27 cellular contexts compared by ENCODE assay signal in the genomic region with DNA sequence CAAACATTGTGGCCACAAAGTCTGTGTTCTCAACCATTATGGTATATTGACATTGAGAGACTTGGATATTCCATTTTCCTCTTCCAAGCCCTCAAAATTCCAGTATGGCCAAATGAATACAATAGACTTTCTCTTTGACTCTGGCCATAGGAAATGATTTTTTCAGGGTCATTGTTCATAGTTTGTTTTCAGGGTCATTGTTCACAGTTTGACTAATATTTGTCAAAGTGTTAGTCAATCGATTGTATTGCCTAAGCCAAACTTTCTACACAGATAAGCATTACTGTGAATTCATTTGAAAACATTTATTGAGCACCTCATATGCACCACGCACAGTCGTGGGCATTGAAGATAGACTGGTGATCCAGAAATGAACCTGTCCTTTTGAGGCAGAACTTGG. TPM values are rescaled to one million over a fixed set of nuclear protein-coding genes. Genes with fewer than 3 reads are reported as not detected.
DNase-seq lines count a peak whose midpoint lies in the region; ATAC-seq, FAIRE-seq and TF ChIP-seq lines count a peak whose summit lies in the region.
"Had no signal": no experiment of that assay in that cellular context is flagged by ENCODE, and none has a peak within 500 bp of the region (broad histone marks: within the 10 kb centered on the region; RNA-seq: fewer than 3 reads in every experiment).

No MANE protein-coding gene starts in this region.

- H3K4me3 ChIP-seq in PC-3 (ENCODE audit: low read length) (no peak overlapping the region), bronchial epithelial cell (ENCODE audit: low read depth, low read length) (no peak overlapping the region), HepG2 (replicated peaks in 1 of 3; ENCODE audit: insufficient read depth in 1 of 3, low read depth in 2 of 3, low read length in 3 of 3) (no peak overlapping the region), right lobe of liver (no peak overlapping the region)
- H3K4me3 ChIP-seq: BLaER1, GM12878 had no signal

- H3F3A ChIP-seq in PC-3 (ENCODE audit: low read length, unreplicated experiment) = no peaks in the 10 kb centered on the region

- CTCF ChIA-PET in PC-3 (lab: Charles Lee) (no interaction called here), HepG2 (lab: Yijun Ruan, JAX; ENCODE audit: low intra/inter-chr PET ratio, low total read pairs) (no interaction called here)

- H3K27ac ChIP-seq in PC-3 (ENCODE audit: low read length) (no peak overlapping the region), HepG2 (ENCODE audit: extremely low read length, insufficient read depth, low read length) (no peak overlapping the region), right lobe of liver (no peak overlapping the region)
- H3K27ac ChIP-seq: BLaER1 had no signal

- H3K9me2 ChIP-seq in PC-3 (replicated peaks; ENCODE audit: low read length) = no peaks in the 10 kb centered on the region

- POLR2A ChIA-PET in PC-3 (lab: Charles Lee; ENCODE audit: unreplicated experiment) (no interaction called here), HepG2 (lab: Yijun Ruan, JAX) (no interaction called here)

- H3K9me3 ChIP-seq in PC-3 (ENCODE audit: low read length) = no peaks in the 10 kb centered on the region
- no peaks in the 10 kb centered on the region; the same call in 1 of the 2 replicates for H3K9me3 ChIP-seq in HepG2 (ENCODE audit: low read length)
- no peaks in the 10 kb centered on the region for H3K9me3 ChIP-seq in right lobe of liver
- H3K9me3 ChIP-seq: BE2C, BLaER1, Caco-2 had no signal

- no peaks in the 10 kb centered on the region for H4K20me1 ChIP-seq in PC-3 (ENCODE audit: low read length)
- H4K20me1 ChIP-seq in HepG2 (ENCODE audit: insufficient read depth, low read length) = no peaks in the 10 kb centered on the region
- H4K20me1 ChIP-seq: BLaER1 had no signal

- no peak overlapping the region for H3K4me2 ChIP-seq in PC-3 (ENCODE audit: low read length)
- H3K4me2 ChIP-seq in HepG2 (ENCODE audit: low read depth, low read length) = no peak overlapping the region
- H3K4me2 ChIP-seq: BLaER1 had no signal

- H3K4me1 ChIP-seq in PC-3 (ENCODE audit: insufficient read depth, low read length) (peaks cover 7% of the 10 kb centered on the region; the same call in 1 of the 2 replicates), HepG2 (ENCODE audit: insufficient read depth, low read length) (no peaks in the 10 kb centered on the region), right lobe of liver (peaks cover 0 to 12% (median 0%) of the 10 kb centered on the region in 4 donors)
- H3K4me1 ChIP-seq: BLaER1, Caco-2 had no signal

- H3K36me3 ChIP-seq in PC-3 (ENCODE audit: low read depth, low read length) = no peaks in the 10 kb centered on the region
- H3K36me3 ChIP-seq in bronchial epithelial cell (ENCODE audit: control insufficient read depth, insufficient read depth, low read length) = no peaks in the 10 kb centered on the region
- H3K36me3 ChIP-seq in HepG2 (replicated peaks in 1 of 2; ENCODE audit: control insufficient read depth in 1 of 2, insufficient read depth in 2 of 2, low read length in 2 of 2) = no peaks in the 10 kb centered on the region
- H3K36me3 ChIP-seq in right lobe of liver = no peaks in the 10 kb centered on the region
- H3K36me3 ChIP-seq: BE2C, BLaER1 had no signal

- TF ChIP-seq RAD21 in HepG2 (CRISPR knock-in tag; IDR thresholded peaks at IDR 0.05) = no peak

- ATAC-seq in PC-3 (no peak), HepG2 (peak; percentile 68), right lobe of liver (peak in 3 of 4 donors; percentile 62 to 78 (median 63)), left colon (no peak)
- ATAC-seq: GM12878 had no signal

- 2% methylated on average over 3 of the region's 3 CpGs for WGBS in HepG2 (ENCODE audit: low lambda C conversion rate)
- WGBS in right lobe of liver (ENCODE audit: insufficient coverage, low coverage, low lambda C conversion rate, missing lambda C conversion rate) = 21% methylated on average over 3 of the region's 3 CpGs

- TF ChIP-seq POLR2A in HepG2 (IDR thresholded peaks at IDR 0.05; ENCODE audit: insufficient read depth in 1 of 2, low read depth in 2 of 2, low read length in 2 of 2) (no peak), right lobe of liver (IDR thresholded peaks at IDR 0.05) (no peak)

- intact Hi-C loops in PC-3 (cut with micrococcal nuclease) = no loop called here
- intact Hi-C loops in HepG2 (cut with micrococcal nuclease; ENCODE audit: unreplicated experiment) = no loop called here
- intact Hi-C loops in right lobe of liver (cut with DNase I) = no loop called here
- intact Hi-C loops in left colon (cut with DNase I, micrococcal nuclease) = no loop called here

- DNase-seq in PC-3 = peak; percentile 13
- peak; percentile 44 for DNase-seq in bronchial epithelial cell (ENCODE audit: low read depth)
- DNase-seq in HepG2 (ENCODE audit: low spot score) = peak; percentile 39
- DNase-seq in right lobe of liver = no peak
- DNase-seq in left colon = no peak
- DNase-seq in globus pallidus (ENCODE audit: low spot score) = no peak
- no peak for DNase-seq in GDM1 (lab: John Stamatoyannopoulos, UW)
- no peak for DNase-seq in NCI-H2171 treated with DMSO at 0.1 percent for 48 hours (lab: John Stamatoyannopoulos, UW)
- DNase-seq: 8988T; ACHN; BE2C; C1 segment of cervical spinal cord; Caco-2; Calu3; CD4-positive, alpha-beta memory T cell; CD4-positive, CD25-positive, alpha-beta regulatory T cell; CD8-positive, alpha-beta memory T cell; DMS79 treated with DMSO at 0.1 percent for 48 hours had no signal

- no peak for TF ChIP-seq EP300 in HepG2 (IDR thresholded peaks at IDR 0.05; ENCODE audit: low read depth in 2 of 2, low read length in 2 of 2)
- TF ChIP-seq EP300 in HepG2 (CRISPR knock-in tag; IDR thresholded peaks at IDR 0.05; ENCODE audit: borderline replicate concordance) = no peak

- H3K27me3 ChIP-seq in PC-3 (ENCODE audit: low read length) (no peaks in the 10 kb centered on the region), bronchial epithelial cell (ENCODE audit: control insufficient read depth, insufficient read depth, low read length) (no peaks in the 10 kb centered on the region), HepG2 (ENCODE audit: control insufficient read depth in 1 of 2, insufficient read depth in 2 of 2, low read length in 2 of 2) (no peaks in the 10 kb centered on the region), right lobe of liver (no peaks in the 10 kb centered on the region)
- H3K27me3 ChIP-seq: BE2C, BLaER1 had no signal

- H3K9ac ChIP-seq in PC-3 (ENCODE audit: low read length) = no peak overlapping the region
- H3K9ac ChIP-seq in HepG2 (ENCODE audit: insufficient read depth, low read depth, low read length) = no peak overlapping the region
- H3K9ac ChIP-seq: BLaER1 had no signal

- FAIRE-seq in bronchial epithelial cell (lab: Jason Lieb, UNC) (no peak), HepG2 (lab: Jason Lieb, UNC) (no peak)
- FAIRE-seq: A204.1, D721Med, G401.6, GM12878, GM12892, GM18507 had no signal

- in situ Hi-C loops in HepG2 (cut with HindIII; ENCODE audit: extremely low pct_ligation_motif_present, low pct_unique_long_range_greater_than_20kb) = no loop called here

- BruUV-seq in PC-3 (replicated peaks; lab: Mats Ljungman, UMichigan) (no TSS peak), HepG2 (replicated peaks; lab: Mats Ljungman, UMichigan) (no TSS peak)

- H2AFZ ChIP-seq in PC-3 (ENCODE audit: low read length) (no peak overlapping the region), HepG2 (ENCODE audit: low read length) (no peak overlapping the region)

- TF ChIP-seq CTCF in PC-3 (conservative IDR thresholded peaks at IDR 0.05; ENCODE audit: low read depth, low read length) (no peak), bronchial epithelial cell (IDR thresholded peaks at IDR 0.05; ENCODE audit: insufficient read depth, low read length, severe bottlenecking) (no peak), HepG2 (CRISPR knock-in tag; IDR thresholded peaks at IDR 0.05) (no peak), right lobe of liver (IDR thresholded peaks at IDR 0.05) (no peak)

- no peaks in the 10 kb centered on the region for H3K79me2 ChIP-seq in PC-3 (ENCODE audit: low read length)
- H3K79me2 ChIP-seq in HepG2 (ENCODE audit: insufficient read depth, low read length) = no peaks in the 10 kb centered on the region

TF ChIP-seq in HepG2, 621 proteins besides CTCF, POLR2A, EP300 and RAD21 (continues in another document):
- TF ChIP-seq TBX2 (CRISPR knock-in tag; IDR thresholded peaks at IDR 0.05; ENCODE audit: borderline replicate concordance) = no peak

RNA-seq across cellular contexts. Expression of a gene that starts 22.9 kb away (rescaled TPM):
- total RNA-seq in PC-3 (2014; rRNA removed) (not detected in 2 replicates), bronchial epithelial cell (not detected in 2 replicates), HepG2 (2016; rRNA removed; fragmentation: Illumina TruSeq; extraction: Trizol) (not detected in 2 replicates), right lobe of liver (not detected), left colon (not detected)
- not detected in 2 replicates for total RNA-seq in HepG2 (2016; cell fraction: cytosol; rRNA removed; fragmentation: Illumina TruSeq; extraction: Trizol; ENCODE audit: low read depth)
- total RNA-seq in HepG2 (2016; cell fraction: insoluble cytoplasmic fraction; rRNA removed; fragmentation: Illumina TruSeq; extraction: Trizol) = not detected in 2 replicates
- total RNA-seq in HepG2 (2016; cell fraction: membrane; rRNA removed; fragmentation: Illumina TruSeq; extraction: Trizol) = not detected in 2 replicates
- not detected in 2 replicates for total RNA-seq in HepG2 (2016; cell fraction: nucleus; rRNA removed; fragmentation: Illumina TruSeq; extraction: Trizol)
- not detected in 2 replicates for polyA plus RNA-seq in HepG2 (2011; rRNA removed)
- polyA plus RNA-seq in HepG2 (2011; cell fraction: cytosol; rRNA removed) = not detected in 2 replicates
- polyA plus RNA-seq in HepG2 (2011; cell fraction: nucleus; rRNA removed) = not detected in 2 replicates
- polyA plus RNA-seq in HepG2 (2012) = not detected in 2 replicates
- not detected in 2 replicates for polyA plus RNA-seq in HepG2 (2016; cell fraction: cytosol; fragmentation: Illumina TruSeq; extraction: Trizol; ENCODE audit: low read depth)
- not detected in 2 replicates for polyA plus RNA-seq in HepG2 (2016; cell fraction: insoluble cytoplasmic fraction; fragmentation: Illumina TruSeq; extraction: Trizol; ENCODE audit: low read depth)
- not detected in 2 replicates for polyA plus RNA-seq in HepG2 (2016; cell fraction: membrane; fragmentation: Illumina TruSeq; extraction: Trizol; ENCODE audit: low read depth)
- polyA plus RNA-seq in HepG2 (2016; cell fraction: nucleus; fragmentation: Illumina TruSeq; extraction: Trizol; ENCODE audit: insufficient read depth, low read depth) = not detected in 2 replicates
- not detected in 2 replicates for polyA minus RNA-seq in HepG2 (2011; rRNA and poly(A)+ RNA removed; ENCODE audit: low replicate concordance)
- not detected in 2 replicates for polyA minus RNA-seq in HepG2 (2011; cell fraction: cytosol; rRNA and poly(A)+ RNA removed)
- not detected in 2 replicates for polyA minus RNA-seq in HepG2 (2011; cell fraction: nucleus; rRNA and poly(A)+ RNA removed)
- total RNA-seq: A673; Caco-2; Calu3; CD4-positive, alpha-beta memory T cell; CD4-positive, CD25-positive, alpha-beta regulatory T cell; CD8-positive, alpha-beta memory T cell; GM12878 had no signal
- polyA plus RNA-seq: CD14-positive monocyte; CD4-positive, alpha-beta memory T cell; CD4-positive, CD25-positive, alpha-beta regulatory T cell; CD8-positive, alpha-beta memory T cell; GM12878 had no signal

Comparison
In these comparisons a context has a peak if more than half of its experiments do, and no peak if none do; other contexts are left out.
1. DNase-seq: peak in PC-3 (single experiment), bronchial epithelial cell (single experiment) and HepG2 (single experiment); none in right lobe of liver (0 of 3), left colon (0 of 2), globus pallidus (single experiment), GDM1 (single experiment) and NCI-H2171 treated with DMSO at 0.1 percent for 48 hours (single experiment).
2. ATAC-seq: peak in HepG2 (single experiment) and right lobe of liver (3 of 4); none in PC-3 (single experiment) and left colon (single experiment).